8 cellular contexts compared by ENCODE assay signal in the genomic region with DNA sequence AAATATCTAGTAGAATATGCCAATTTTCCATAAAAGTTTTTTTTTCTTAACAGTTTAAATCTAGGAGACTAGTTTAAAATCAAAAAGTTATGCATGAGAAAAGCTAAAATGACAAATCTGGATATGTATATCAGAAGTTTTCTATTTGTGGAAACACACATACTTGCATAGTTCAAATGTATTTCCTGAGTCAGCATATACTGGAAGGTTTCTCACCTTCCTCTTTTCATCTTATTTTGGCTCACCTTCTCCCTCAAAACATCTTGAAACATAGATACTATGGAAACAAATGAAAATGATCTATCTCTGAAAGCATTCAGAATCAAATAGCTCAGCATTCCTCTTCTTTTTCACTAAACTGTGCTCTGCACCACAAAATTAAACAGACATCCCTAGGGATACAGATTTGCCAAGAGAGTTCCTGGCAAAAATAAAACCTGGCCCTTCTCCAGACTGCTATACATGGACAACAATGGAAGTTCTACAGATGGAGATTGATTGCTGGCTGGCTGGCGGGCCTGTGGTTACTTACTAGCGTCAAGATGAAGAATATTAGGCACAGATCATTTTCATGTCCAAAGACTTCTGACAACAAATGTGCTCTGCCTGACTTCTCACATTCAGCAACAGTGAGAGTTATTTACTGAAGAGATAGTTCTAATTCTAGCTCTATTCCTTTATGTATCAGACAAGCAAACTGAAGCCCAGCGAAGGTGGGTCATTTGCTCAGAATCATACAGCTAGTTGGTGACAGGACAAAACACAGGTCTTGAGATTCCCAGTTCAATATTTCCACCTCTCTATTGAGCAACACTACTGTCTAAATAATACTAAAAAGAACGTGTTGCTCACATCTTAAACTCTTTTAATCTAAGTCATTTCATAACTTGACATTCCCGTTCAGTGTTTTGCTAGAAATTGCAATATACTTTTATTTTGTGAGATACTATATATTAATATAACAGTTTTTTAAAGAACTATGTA. TPM values are rescaled to one million over a fixed set of nuclear protein-coding genes. Genes with fewer than 3 reads are reported as not detected.
DNase-seq lines count a peak whose midpoint lies in the region; ATAC-seq and TF ChIP-seq lines count a peak whose summit lies in the region.
"Had no signal": no experiment of that assay in that cellular context is flagged by ENCODE, and none has a peak within 500 bp of the region (broad histone marks: within the 10 kb centered on the region; RNA-seq: fewer than 3 reads in every experiment).

No MANE protein-coding gene starts in this region.

- WGBS in adrenal gland, 4 donors: 51 to 74% (median 68%) methylated on average over 5 of the region's 5 CpGs

- no peaks in the 10 kb centered on the region for H3K27me3 ChIP-seq in adrenal gland

- peaks cover 0 to 14% of the 10 kb centered on the region in 2 donors for H3K4me1 ChIP-seq in adrenal gland (replicated peaks in 1 of 2)

- TF ChIP-seq POLR2A in adrenal gland (IDR thresholded peaks at IDR 0.05): no peak

- ATAC-seq in esophagus mucosa: no peak

- CTCF ChIA-PET in HEK293T (lab: Yijun Ruan, JAX): interaction anchor here (0.6 kb wide), 1 partner anchor 29 kb away, joined by 3 read pairs; no protein-coding TSS in a partner anchor

- DNase-seq in NCI-H1092 treated with DMSO at 0.1 percent for 48 hours (lab: John Stamatoyannopoulos, UW) (peak; percentile 90), adrenal gland (peak; percentile 30 to 79 (median 50)), iPS-NIHi11 (ENCODE audit: low spot score) (peak; percentile 22), ureter (ENCODE audit: low spot score) (peak; percentile 48), GM13976 (ENCODE audit: low spot score) (no peak), HEK293T (ENCODE audit: extremely low spot score) (no peak)

- H3K27ac ChIP-seq in adrenal gland: peak overlapping the region in 1 of 5 donors; percentile 36
- H3K27ac ChIP-seq: HL-60 had no signal

- no peaks in the 10 kb centered on the region for H3K9me3 ChIP-seq in adrenal gland (replicated peaks in 1 of 3)

- intact Hi-C loops in adrenal gland (cut with DNase I): no loop called here

- in situ Hi-C loops in GM13976 (cut with MboI; ENCODE audit: low sequenced_read_pairs, unreplicated experiment): no loop called here

- H3K4me3 ChIP-seq in adrenal gland: no peak overlapping the region

- TF ChIP-seq CTCF in adrenal gland (IDR thresholded peaks at IDR 0.05) (no peak), GM13976 (IDR thresholded peaks at IDR 0.05; ENCODE audit: borderline replicate concordance, control extremely low read depth, extremely low read depth, insufficient read depth, missing control alignments) (no peak)

- POLR2A ChIA-PET in HEK293T (lab: Yijun Ruan, JAX): interaction anchor here (0.6 kb wide), 1 partner anchor 53 kb away, joined by 3 read pairs; no protein-coding TSS in a partner anchor

- no peaks in the 10 kb centered on the region for H3K36me3 ChIP-seq in adrenal gland (replicated peaks in 1 of 2)

TF ChIP-seq in HEK293T, 16 proteins besides CTCF, POLR2A, EP300 and RAD21:
- TF ChIP-seq CTBP1 (IDR thresholded peaks at IDR 0.05; ENCODE audit: borderline replicate concordance) (no peak), ELF4 (IDR thresholded peaks at IDR 0.05) (no peak), TARDBP (IDR thresholded peaks at IDR 0.05) (no peak), NFRKB (IDR thresholded peaks at IDR 0.05) (no peak), ZNF384 (IDR thresholded peaks at IDR 0.05) (no peak), LEF1 (IDR thresholded peaks at IDR 0.05; ENCODE audit: borderline replicate concordance) (no peak), L3MBTL2 (conservative IDR thresholded peaks at IDR 0.05) (no peak), ARNT (IDR thresholded peaks at IDR 0.05) (no peak), FOXM1 (IDR thresholded peaks at IDR 0.05; ENCODE audit: borderline replicate concordance) (no peak), BHLHE40 (IDR thresholded peaks at IDR 0.05; ENCODE audit: borderline replicate concordance) (no peak), SUZ12 (IDR thresholded peaks at IDR 0.05) (no peak), FOXA1 (IDR thresholded peaks at IDR 0.05) (no peak), HDGF (IDR thresholded peaks at IDR 0.05; ENCODE audit: borderline replicate concordance) (no peak), FOXK2 (IDR thresholded peaks at IDR 0.05) (no peak), SP1 (IDR thresholded peaks at IDR 0.05) (no peak)
- TF ChIP-seq, protein P1, sequence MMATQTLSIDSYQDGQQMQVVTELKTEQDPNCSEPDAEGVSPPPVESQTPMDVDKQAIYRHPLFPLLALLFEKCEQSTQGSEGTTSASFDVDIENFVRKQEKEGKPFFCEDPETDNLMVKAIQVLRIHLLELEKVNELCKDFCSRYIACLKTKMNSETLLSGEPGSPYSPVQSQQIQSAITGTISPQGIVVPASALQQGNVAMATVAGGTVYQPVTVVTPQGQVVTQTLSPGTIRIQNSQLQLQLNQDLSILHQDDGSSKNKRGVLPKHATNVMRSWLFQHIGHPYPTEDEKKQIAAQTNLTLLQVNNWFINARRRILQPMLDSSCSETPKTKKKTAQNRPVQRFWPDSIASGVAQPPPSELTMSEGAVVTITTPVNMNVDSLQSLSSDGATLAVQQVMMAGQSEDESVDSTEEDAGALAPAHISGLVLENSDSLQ (IDR thresholded peaks at IDR 0.05): no peak

RNA-seq across cellular contexts. Expression of a gene that starts 26.6 kb away (rescaled TPM):
- 1 to 10 TPM in 7 of 8 donors, under 1 TPM in 1; 0.91 to 7.3 (median 3.0) TPM for total RNA-seq in adrenal gland
- polyA plus RNA-seq in adrenal gland: 1 to 10 TPM; 1.4 to 5.0 (median 1.7) TPM
- 8.9 TPM for total RNA-seq in ureter
- total RNA-seq in esophagus mucosa: 2.8 TPM

Comparison
In these comparisons a context has a peak if more than half of its experiments do, and no peak if none do; other contexts are left out.
1. DNase-seq: peak in NCI-H1092 treated with DMSO at 0.1 percent for 48 hours (single experiment), adrenal gland (7 of 7), iPS-NIHi11 (single experiment) and ureter (single experiment); none in GM13976 (single experiment) and HEK293T (single experiment).